ENCODE assay signal across 8 cellular contexts in the genomic region with DNA sequence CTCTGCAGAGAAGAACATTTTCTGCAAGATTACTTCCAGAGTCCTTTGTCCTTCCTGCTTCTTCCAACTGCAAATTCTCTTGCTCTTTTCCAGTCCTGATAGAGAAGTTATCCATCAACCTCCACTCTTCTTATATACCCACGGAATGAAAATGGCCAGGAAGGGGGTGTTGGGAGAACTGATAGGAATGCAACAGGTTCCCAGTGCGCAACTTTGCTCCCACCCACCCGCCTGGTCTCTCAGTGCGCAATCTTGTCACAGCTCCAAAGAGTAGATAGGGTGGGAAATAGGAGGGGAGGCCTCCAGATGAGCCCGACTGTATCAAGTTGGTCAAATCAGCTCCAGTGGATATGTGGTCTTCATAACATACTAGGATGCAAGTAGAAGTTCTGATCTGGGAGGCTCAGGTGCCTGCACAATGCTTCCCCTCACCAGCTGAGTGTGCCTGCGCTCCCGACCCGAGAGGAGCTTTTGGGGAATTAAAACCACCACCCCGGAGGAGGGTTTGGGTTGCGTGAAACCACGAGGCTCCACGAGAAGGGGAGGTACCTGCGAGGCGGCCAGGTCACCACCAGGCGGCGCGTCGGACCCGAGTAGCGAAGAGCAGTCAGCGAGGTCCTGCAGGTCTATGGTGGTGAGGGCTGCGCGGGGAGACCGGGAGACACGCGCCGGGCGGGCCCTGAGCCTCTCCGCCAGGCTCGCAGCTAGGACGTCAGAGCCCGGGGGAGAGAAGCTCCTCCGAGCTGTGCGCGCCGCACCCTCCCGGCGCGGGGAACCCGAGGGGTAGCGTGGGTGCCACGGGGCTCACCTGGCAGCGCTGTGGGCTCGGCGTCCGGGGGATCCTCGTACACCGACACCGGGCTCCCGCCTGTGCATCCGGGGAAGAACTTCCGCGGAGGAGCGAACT. TPM values are rescaled to one million over a fixed set of nuclear protein-coding genes. Genes with fewer than 3 reads are reported as not detected.
DNase-seq lines count a peak whose midpoint lies in the region; ATAC-seq and TF ChIP-seq lines count a peak whose summit lies in the region.

No MANE protein-coding gene starts in this region.

- H3K9me3 ChIP-seq in HEK293 (ENCODE audit: control insufficient read depth, insufficient read depth, low read depth, low read length) = no peaks in the 10 kb centered on the region

- H3K9me3 Mint-ChIP-seq in brain = peaks cover 0 to 16% (median 12%) of the 10 kb centered on the region in 5 experiments

- peak overlapping the region; percentile 92 for H3K27ac ChIP-seq in HEK293 (ENCODE audit: extremely low read depth, low read depth, low read length)

- H3K36me3 ChIP-seq in HEK293 (ENCODE audit: control insufficient read depth in 2 of 2, insufficient read depth in 1 of 2, low read length in 2 of 2) = peaks cover 0 to 11% of the 10 kb centered on the region in 2 experiments; a peak in 1 of 3 replicates

- peaks cover 99% of the 10 kb centered on the region for H3K27me3 Mint-ChIP-seq in brain

- peak overlapping the region; percentile 49 for H3K4me3 ChIP-seq in HEK293 (ENCODE audit: low read depth, low read length)

- CTCF ChIA-PET in HEK293 (lab: Yijun Ruan, JAX) = interaction anchor here (0.6 to 2.9 kb wide), 31 partner anchors 9 to 676 kb away, joined by 3 to 24 read pairs (median 3); no protein-coding TSS in a partner anchor

- DNase-seq in GM10266 (ENCODE audit: extremely low spot score) = peak; percentile 86
- DNase-seq in MV-4-11 (lab: John Stamatoyannopoulos, UW) = peak; percentile 34
- DNase-seq in SKM-1 treated with dmso at 0.1 percent for 144 hours (lab: John Stamatoyannopoulos, UW; ENCODE audit: unreplicated experiment) = peak; percentile 61
- DNase-seq in kidney glomerular epithelial cell (lab: John Stamatoyannopoulos, UW) = peak; percentile 20
- peak; percentile 56 for DNase-seq in stimulated activated CD8-positive, alpha-beta memory T cell treated with anti-CD3 and anti-CD28 coated beads, Interleukin-4, amount 100 ng/mL, for 24 hours (ENCODE audit: low read depth)

- TF ChIP-seq CTCF in GM10266 (IDR thresholded peaks at IDR 0.05; ENCODE audit: control insufficient read depth, insufficient read depth, low read depth, missing control alignments) (peak; percentile 87), HEK293 (tag by site-specific recombination; IDR thresholded peaks at IDR 0.05) (peak; percentile 95), brain (conservative IDR thresholded peaks at IDR 0.05) (peak; percentile 60 to 85)

- H3K4me1 ChIP-seq in HEK293 (ENCODE audit: control insufficient read depth, insufficient read depth, low read length) = no peaks in the 10 kb centered on the region; the same call in 1 of the 2 replicates

- POLR2A ChIA-PET in HEK293 (lab: Yijun Ruan, JAX) = interaction anchor here (0.9 to 2.3 kb wide), 5 partner anchors 9 to 81 kb away, joined by 3 to 14 read pairs (median 4); partner anchors contain the start of genes CDC20B, DHX29 and MTREX

- no peaks in the 10 kb centered on the region for H3K36me3 Mint-ChIP-seq in brain

- no peak for ATAC-seq in HG03196 (IDR thresholded peaks at IDR 0.05; ENCODE audit: unreplicated experiment)

- peaks cover 32% of the 10 kb centered on the region for H3K4me1 Mint-ChIP-seq in brain

- H3K27ac Mint-ChIP-seq in brain = no peak overlapping the region

- peak overlapping the region; percentile 49 to 74 (median 61) for H3K4me3 Mint-ChIP-seq in brain

TF ChIP-seq in HEK293, 187 proteins besides CTCF, POLR2A, EP300 and RAD21 (continues in another document):
- TF ChIP-seq ZBTB8A (tag by site-specific recombination; IDR thresholded peaks at IDR 0.05) = no peak; the same call in none of the 2 replicates
- no peak for TF ChIP-seq ZNF426 (tag by site-specific recombination; IDR thresholded peaks at IDR 0.05)
- TF ChIP-seq, protein P1, sequence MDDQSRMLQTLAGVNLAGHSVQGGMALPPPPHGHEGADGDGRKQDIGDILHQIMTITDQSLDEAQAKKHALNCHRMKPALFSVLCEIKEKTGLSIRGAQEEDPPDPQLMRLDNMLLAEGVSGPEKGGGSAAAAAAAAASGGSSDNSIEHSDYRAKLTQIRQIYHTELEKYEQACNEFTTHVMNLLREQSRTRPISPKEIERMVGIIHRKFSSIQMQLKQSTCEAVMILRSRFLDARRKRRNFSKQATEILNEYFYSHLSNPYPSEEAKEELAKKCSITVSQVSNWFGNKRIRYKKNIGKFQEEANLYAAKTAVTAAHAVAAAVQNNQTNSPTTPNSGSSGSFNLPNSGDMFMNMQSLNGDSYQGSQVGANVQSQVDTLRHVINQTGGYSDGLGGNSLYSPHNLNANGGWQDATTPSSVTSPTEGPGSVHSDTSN (CRISPR knock-in tag; IDR thresholded peaks at IDR 0.05) = no peak; the same call in none of the 2 replicates
- TF ChIP-seq, protein P2, sequence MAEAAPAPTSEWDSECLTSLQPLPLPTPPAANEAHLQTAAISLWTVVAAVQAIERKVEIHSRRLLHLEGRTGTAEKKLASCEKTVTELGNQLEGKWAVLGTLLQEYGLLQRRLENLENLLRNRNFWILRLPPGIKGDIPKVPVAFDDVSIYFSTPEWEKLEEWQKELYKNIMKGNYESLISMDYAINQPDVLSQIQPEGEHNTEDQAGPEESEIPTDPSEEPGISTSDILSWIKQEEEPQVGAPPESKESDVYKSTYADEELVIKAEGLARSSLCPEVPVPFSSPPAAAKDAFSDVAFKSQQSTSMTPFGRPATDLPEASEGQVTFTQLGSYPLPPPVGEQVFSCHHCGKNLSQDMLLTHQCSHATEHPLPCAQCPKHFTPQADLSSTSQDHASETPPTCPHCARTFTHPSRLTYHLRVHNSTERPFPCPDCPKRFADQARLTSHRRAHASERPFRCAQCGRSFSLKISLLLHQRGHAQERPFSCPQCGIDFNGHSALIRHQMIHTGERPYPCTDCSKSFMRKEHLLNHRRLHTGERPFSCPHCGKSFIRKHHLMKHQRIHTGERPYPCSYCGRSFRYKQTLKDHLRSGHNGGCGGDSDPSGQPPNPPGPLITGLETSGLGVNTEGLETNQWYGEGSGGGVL (tag by site-specific recombination; IDR thresholded peaks at IDR 0.05) = no peak
- TF ChIP-seq ZNF624 (tag by site-specific recombination; IDR thresholded peaks at IDR 0.05) = no peak
- no peak for TF ChIP-seq ZNF391 (tag by site-specific recombination; IDR thresholded peaks at IDR 0.05; ENCODE audit: borderline replicate concordance, low read depth)
- TF ChIP-seq ZNF350 (tag by site-specific recombination; IDR thresholded peaks at IDR 0.05) = no peak
- no peak for TF ChIP-seq GFI1B (tag by site-specific recombination; IDR thresholded peaks at IDR 0.05)
- TF ChIP-seq ZNF664 (tag by site-specific recombination; IDR thresholded peaks at IDR 0.05) = no peak
- TF ChIP-seq ZNF157 (tag by site-specific recombination; IDR thresholded peaks at IDR 0.05) = no peak
- no peak for TF ChIP-seq HIC1 (tag by site-specific recombination; IDR thresholded peaks at IDR 0.05)
- TF ChIP-seq ZFHX2 (tag by site-specific recombination; conservative IDR thresholded peaks at IDR 0.05) = no peak
- no peak for TF ChIP-seq ZNF221 (tag by site-specific recombination; IDR thresholded peaks at IDR 0.05; ENCODE audit: borderline replicate concordance)
- peak; percentile 52; the same call in 1 of the 2 replicates for TF ChIP-seq MYNN (tag by site-specific recombination; IDR thresholded peaks at IDR 0.05; ENCODE audit: borderline replicate concordance)
- peak; percentile 73 for TF ChIP-seq ZNF660 (tag by site-specific recombination; IDR thresholded peaks at IDR 0.05)
- no peak for TF ChIP-seq ZNF791 (tag by site-specific recombination; IDR thresholded peaks at IDR 0.05)
- TF ChIP-seq ZNF510 (tag by site-specific recombination; IDR thresholded peaks at IDR 0.05; ENCODE audit: insufficient replicate concordance) = no peak
- peak; percentile 50; the same call in 1 of the 2 replicates for TF ChIP-seq ZNF610 (tag by site-specific recombination; IDR thresholded peaks at IDR 0.05; ENCODE audit: borderline replicate concordance)
- no peak for TF ChIP-seq ZNF701 (tag by site-specific recombination; IDR thresholded peaks at IDR 0.05)
- TF ChIP-seq ZNF366 (tag by site-specific recombination; conservative IDR thresholded peaks at IDR 0.05) = no peak
- TF ChIP-seq ZNF785 (tag by site-specific recombination; IDR thresholded peaks at IDR 0.05) = peak; percentile 56; the same call in 1 of the 2 replicates
- no peak for TF ChIP-seq HOXA7 (CRISPR knock-in tag; IDR thresholded peaks at IDR 0.05; ENCODE audit: borderline replicate concordance)

RNA-seq across cellular contexts. Expression of gene MCIDAS, which starts 0.8 kb away (rescaled TPM):
- polyA plus RNA-seq in brain (ENCODE audit: insufficient read depth, low read depth, low replicate concordance) = 1.4 TPM

RNA-seq across cellular contexts. Expression of gene CCNO, which starts 7.1 kb away (rescaled TPM):
- 7.5 TPM for polyA plus RNA-seq in brain (ENCODE audit: insufficient read depth, low read depth, low replicate concordance)

RNA-seq across cellular contexts. Expression of gene CDC20B, which starts 53.3 kb away (rescaled TPM):
- 0.15 TPM for polyA plus RNA-seq in brain (ENCODE audit: insufficient read depth, low read depth, low replicate concordance)

Comparison
In these comparisons a context has a peak if more than half of its experiments do, and no peak if none do; other contexts are left out.
1. DNase-seq: peak in every context shown above with its lines; median percentile 86 in GM10266; 61 in SKM-1 treated with dmso at 0.1 percent for 144 hours; 56 in stimulated activated CD8-positive, alpha-beta memory T cell treated with anti-CD3 and anti-CD28 coated beads, Interleukin-4, amount 100 ng/mL, for 24 hours; 34 in MV-4-11; 20 in kidney glomerular epithelial cell.